ENCODE assay signal across 1 cellular context in the genomic region with DNA sequence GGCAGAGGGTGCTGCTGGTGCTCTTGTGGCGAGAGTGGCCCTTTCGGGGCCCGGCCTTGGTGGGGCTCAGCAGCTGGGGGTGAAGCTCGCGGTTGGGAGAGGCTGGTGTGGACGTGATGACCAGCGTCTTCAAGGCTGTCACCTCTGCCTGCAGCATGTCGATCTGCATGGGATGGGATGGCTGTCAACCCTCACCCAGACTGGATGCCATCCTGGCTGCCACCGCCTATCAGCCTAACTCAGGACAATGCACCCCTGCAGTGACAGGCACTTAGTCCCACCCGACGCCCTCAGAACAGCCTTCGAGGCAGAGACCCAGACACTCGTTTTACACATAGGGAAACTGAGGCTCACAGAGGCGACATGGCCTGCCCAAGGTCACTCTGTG.
TF ChIP-seq lines count a peak whose summit lies in the region.

No MANE protein-coding gene starts in this region.

TF ChIP-seq in H1, 55 proteins besides CTCF, POLR2A, EP300 and RAD21:
- no peak for TF ChIP-seq POLR2AphosphoS5 (IDR thresholded peaks at IDR 0.05; ENCODE audit: low read depth, low read length)
- TF ChIP-seq, protein P1, sequence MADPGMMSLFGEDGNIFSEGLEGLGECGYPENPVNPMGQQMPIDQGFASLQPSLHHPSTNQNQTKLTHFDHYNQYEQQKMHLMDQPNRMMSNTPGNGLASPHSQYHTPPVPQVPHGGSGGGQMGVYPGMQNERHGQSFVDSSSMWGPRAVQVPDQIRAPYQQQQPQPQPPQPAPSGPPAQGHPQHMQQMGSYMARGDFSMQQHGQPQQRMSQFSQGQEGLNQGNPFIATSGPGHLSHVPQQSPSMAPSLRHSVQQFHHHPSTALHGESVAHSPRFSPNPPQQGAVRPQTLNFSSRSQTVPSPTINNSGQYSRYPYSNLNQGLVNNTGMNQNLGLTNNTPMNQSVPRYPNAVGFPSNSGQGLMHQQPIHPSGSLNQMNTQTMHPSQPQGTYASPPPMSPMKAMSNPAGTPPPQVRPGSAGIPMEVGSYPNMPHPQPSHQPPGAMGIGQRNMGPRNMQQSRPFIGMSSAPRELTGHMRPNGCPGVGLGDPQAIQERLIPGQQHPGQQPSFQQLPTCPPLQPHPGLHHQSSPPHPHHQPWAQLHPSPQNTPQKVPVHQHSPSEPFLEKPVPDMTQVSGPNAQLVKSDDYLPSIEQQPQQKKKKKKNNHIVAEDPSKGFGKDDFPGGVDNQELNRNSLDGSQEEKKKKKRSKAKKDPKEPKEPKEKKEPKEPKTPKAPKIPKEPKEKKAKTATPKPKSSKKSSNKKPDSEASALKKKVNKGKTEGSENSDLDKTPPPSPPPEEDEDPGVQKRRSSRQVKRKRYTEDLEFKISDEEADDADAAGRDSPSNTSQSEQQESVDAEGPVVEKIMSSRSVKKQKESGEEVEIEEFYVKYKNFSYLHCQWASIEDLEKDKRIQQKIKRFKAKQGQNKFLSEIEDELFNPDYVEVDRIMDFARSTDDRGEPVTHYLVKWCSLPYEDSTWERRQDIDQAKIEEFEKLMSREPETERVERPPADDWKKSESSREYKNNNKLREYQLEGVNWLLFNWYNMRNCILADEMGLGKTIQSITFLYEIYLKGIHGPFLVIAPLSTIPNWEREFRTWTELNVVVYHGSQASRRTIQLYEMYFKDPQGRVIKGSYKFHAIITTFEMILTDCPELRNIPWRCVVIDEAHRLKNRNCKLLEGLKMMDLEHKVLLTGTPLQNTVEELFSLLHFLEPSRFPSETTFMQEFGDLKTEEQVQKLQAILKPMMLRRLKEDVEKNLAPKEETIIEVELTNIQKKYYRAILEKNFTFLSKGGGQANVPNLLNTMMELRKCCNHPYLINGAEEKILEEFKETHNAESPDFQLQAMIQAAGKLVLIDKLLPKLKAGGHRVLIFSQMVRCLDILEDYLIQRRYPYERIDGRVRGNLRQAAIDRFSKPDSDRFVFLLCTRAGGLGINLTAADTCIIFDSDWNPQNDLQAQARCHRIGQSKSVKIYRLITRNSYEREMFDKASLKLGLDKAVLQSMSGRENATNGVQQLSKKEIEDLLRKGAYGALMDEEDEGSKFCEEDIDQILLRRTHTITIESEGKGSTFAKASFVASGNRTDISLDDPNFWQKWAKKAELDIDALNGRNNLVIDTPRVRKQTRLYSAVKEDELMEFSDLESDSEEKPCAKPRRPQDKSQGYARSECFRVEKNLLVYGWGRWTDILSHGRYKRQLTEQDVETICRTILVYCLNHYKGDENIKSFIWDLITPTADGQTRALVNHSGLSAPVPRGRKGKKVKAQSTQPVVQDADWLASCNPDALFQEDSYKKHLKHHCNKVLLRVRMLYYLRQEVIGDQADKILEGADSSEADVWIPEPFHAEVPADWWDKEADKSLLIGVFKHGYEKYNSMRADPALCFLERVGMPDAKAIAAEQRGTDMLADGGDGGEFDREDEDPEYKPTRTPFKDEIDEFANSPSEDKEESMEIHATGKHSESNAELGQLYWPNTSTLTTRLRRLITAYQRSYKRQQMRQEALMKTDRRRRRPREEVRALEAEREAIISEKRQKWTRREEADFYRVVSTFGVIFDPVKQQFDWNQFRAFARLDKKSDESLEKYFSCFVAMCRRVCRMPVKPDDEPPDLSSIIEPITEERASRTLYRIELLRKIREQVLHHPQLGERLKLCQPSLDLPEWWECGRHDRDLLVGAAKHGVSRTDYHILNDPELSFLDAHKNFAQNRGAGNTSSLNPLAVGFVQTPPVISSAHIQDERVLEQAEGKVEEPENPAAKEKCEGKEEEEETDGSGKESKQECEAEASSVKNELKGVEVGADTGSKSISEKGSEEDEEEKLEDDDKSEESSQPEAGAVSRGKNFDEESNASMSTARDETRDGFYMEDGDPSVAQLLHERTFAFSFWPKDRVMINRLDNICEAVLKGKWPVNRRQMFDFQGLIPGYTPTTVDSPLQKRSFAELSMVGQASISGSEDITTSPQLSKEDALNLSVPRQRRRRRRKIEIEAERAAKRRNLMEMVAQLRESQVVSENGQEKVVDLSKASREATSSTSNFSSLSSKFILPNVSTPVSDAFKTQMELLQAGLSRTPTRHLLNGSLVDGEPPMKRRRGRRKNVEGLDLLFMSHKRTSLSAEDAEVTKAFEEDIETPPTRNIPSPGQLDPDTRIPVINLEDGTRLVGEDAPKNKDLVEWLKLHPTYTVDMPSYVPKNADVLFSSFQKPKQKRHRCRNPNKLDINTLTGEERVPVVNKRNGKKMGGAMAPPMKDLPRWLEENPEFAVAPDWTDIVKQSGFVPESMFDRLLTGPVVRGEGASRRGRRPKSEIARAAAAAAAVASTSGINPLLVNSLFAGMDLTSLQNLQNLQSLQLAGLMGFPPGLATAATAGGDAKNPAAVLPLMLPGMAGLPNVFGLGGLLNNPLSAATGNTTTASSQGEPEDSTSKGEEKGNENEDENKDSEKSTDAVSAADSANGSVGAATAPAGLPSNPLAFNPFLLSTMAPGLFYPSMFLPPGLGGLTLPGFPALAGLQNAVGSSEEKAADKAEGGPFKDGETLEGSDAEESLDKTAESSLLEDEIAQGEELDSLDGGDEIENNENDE (IDR thresholded peaks at IDR 0.05; ENCODE audit: insufficient replicate concordance, low read length) = no peak
- no peak for TF ChIP-seq GABPA (IDR thresholded peaks at IDR 0.05; ENCODE audit: borderline replicate concordance, insufficient read depth, low read length)
- no peak for TF ChIP-seq TBP (IDR thresholded peaks at IDR 0.05; ENCODE audit: low read depth, low read length)
- no peak for TF ChIP-seq GTF2F1 (IDR thresholded peaks at IDR 0.05; ENCODE audit: borderline replicate concordance, low read depth, low read length)
- no peak for TF ChIP-seq EZH2 (IDR thresholded peaks at IDR 0.05; ENCODE audit: low read depth, low read length, severe bottlenecking)
- no peak for TF ChIP-seq NRF1 (IDR thresholded peaks at IDR 0.05; ENCODE audit: low read depth, low read length)
- TF ChIP-seq ZNF274 (IDR thresholded peaks at IDR 0.05; ENCODE audit: borderline replicate concordance, extremely low read depth, low read length) = no peak
